Comparison of ENCODE assay signal across 10 cellular contexts in the genomic region with DNA sequence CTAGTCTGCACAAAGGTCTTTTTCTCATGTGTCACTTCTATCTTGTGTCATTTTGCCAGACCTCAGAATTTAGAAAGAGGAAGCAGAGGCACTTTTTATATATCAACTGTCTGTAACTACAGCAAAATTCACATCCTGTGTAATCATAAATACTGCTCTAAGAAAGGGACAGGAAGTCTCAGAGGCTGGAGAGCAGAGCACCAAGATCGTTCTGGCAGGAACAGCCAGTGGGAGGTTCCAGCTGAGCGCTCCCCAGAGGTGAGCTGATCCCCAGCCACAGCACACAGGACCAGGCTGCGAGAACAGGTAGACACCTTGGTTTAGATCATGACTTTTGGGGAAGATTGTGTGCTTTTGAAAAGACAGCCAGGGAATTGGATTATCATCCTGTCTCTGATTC. TPM values are rescaled to one million over a fixed set of nuclear protein-coding genes. Genes with fewer than 3 reads are reported as not detected.
DNase-seq lines count a peak whose midpoint lies in the region; ATAC-seq and TF ChIP-seq lines count a peak whose summit lies in the region.
"Had no signal": no experiment of that assay in that cellular context is flagged by ENCODE, and none has a peak within 500 bp of the region (broad histone marks: within the 10 kb centered on the region; RNA-seq: fewer than 3 reads in every experiment).

A gene with protein sequence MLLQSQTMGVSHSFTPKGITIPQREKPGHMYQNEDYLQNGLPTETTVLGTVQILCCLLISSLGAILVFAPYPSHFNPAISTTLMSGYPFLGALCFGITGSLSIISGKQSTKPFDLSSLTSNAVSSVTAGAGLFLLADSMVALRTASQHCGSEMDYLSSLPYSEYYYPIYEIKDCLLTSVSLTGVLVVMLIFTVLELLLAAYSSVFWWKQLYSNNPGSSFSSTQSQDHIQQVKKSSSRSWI (plus strand): TSS at position 174 of the 400 bp plus-strand sequence. CDS start 4,610 bp downstream, outside the sequence.

- H3K27ac Mint-ChIP-seq in endodermal cell, result no peak within 1 kb of the TSS

- no peaks in the 10 kb centered on the region for H3K9me3 Mint-ChIP-seq in endodermal cell

- peak within 1 kb of the TSS; percentile 27; the same call in 1 of the 2 replicates for H2AFZ ChIP-seq in OCI-LY7 (ENCODE audit: low read length)

- H3K27me3 ChIP-seq in endodermal cell (ENCODE audit: control insufficient read depth, insufficient read depth, low read length, poor library complexity, severe bottlenecking), result no peaks in the 10 kb centered on the region
- H3K27me3 ChIP-seq: cardiac muscle cell had no signal

- intact Hi-C loops in OCI-LY7 (cut with micrococcal nuclease; ENCODE audit: unreplicated experiment), result loop anchor here (1.0 kb wide), 1 partner anchor 77 kb away; a partner anchor contains a TSS

- no peak within 1 kb of the TSS for H3K4me3 Mint-ChIP-seq in endodermal cell

- ATAC-seq in GM18520 (IDR thresholded peaks at IDR 0.05; ENCODE audit: unreplicated experiment) (peak; percentile 66), HG02798 (IDR thresholded peaks at IDR 0.05; ENCODE audit: poor library complexity, unreplicated experiment) (peak; percentile 78)

- no peak within 1 kb of the TSS for H3K9ac ChIP-seq in endodermal cell (ENCODE audit: extremely low read depth, low read length, poor library complexity, severe bottlenecking)

- no peak for TF ChIP-seq CTCF in OCI-LY7 (conservative IDR thresholded peaks at IDR 0.05; ENCODE audit: low read length)
- TF ChIP-seq CTCF in endodermal cell (conservative IDR thresholded peaks at IDR 0.05), result no peak

- H4K20me1 ChIP-seq in OCI-LY7 (ENCODE audit: insufficient read depth, low read length), result no peaks in the 10 kb centered on the region

- H3K4me1 ChIP-seq in OCI-LY7 (ENCODE audit: insufficient read depth, low read length, poor library complexity, severe bottlenecking) (peaks cover 34% of the 10 kb centered on the region), endodermal cell (ENCODE audit: control insufficient read depth, insufficient read depth, low read length) (no peaks in the 10 kb centered on the region)

- H3K27me3 Mint-ChIP-seq in endodermal cell (ENCODE audit: insufficient read depth), result no peaks in the 10 kb centered on the region

- H3K4me3 ChIP-seq in OCI-LY7 (ENCODE audit: low read depth, low read length, poor library complexity, severe bottlenecking) (peak within 1 kb of the TSS; percentile 52), endodermal cell (ENCODE audit: low read length) (no peak within 1 kb of the TSS)
- H3K4me3 ChIP-seq: cardiac muscle cell had no signal

- H3K36me3 ChIP-seq in OCI-LY7 (ENCODE audit: insufficient read depth, low read length), result no peaks in the 10 kb centered on the region
- H3K36me3 ChIP-seq in endodermal cell (ENCODE audit: control insufficient read depth, insufficient read depth, low read length), result no peaks in the 10 kb centered on the region
- H3K36me3 ChIP-seq: cardiac muscle cell had no signal

- no peaks in the 10 kb centered on the region for H3K79me2 ChIP-seq in OCI-LY7 (ENCODE audit: insufficient read depth, low read depth, low read length)

- POLR2A ChIA-PET in OCI-LY7 (lab: Charles Lee), result interaction anchor here (0.6 to 2.1 kb wide), 12 partner anchors 10 to 426 kb away, joined by 3 to 15 read pairs (median 5); a partner anchor contains a TSS

- peak; percentile 89 for DNase-seq in OCI-LY7 (ENCODE audit: low spot score)
- peak; percentile 75 for DNase-seq in medulla oblongata (ENCODE audit: extremely low spot score)
- no peak for DNase-seq in endodermal cell
- DNase-seq in EL, result no peak
- DNase-seq in activated effector memory CD4-positive, alpha-beta T cell treated with anti-CD3 and anti-CD28 coated beads, Interleukin-2, amount 50 U/mL, for 16 hours, result no peak
- DNase-seq in NCI-H1105 treated with DMSO at 0.1 percent for 48 hours (lab: John Stamatoyannopoulos, UW), result no peak

- H3K9me3 ChIP-seq in OCI-LY7 (ENCODE audit: low read length), result no peaks in the 10 kb centered on the region
- H3K9me3 ChIP-seq in endodermal cell (ENCODE audit: control insufficient read depth, low read length), result no peaks in the 10 kb centered on the region

- H3K27ac ChIP-seq in OCI-LY7 (ENCODE audit: low read depth, low read length, poor library complexity, severe bottlenecking), result peak within 1 kb of the TSS; percentile 77
- no peak within 1 kb of the TSS for H3K27ac ChIP-seq in endodermal cell (ENCODE audit: low read depth, low read length)
- H3K27ac ChIP-seq: cardiac muscle cell had no signal

- no TSS peak for BruUV-seq in OCI-LY7 (replicated peaks; lab: Mats Ljungman, UMichigan)

- H3K4me2 ChIP-seq in OCI-LY7 (ENCODE audit: low read length), result peak within 1 kb of the TSS; percentile 83

- no peaks in the 10 kb centered on the region for H3K4me1 Mint-ChIP-seq in endodermal cell

- H3K9me2 ChIP-seq in OCI-LY7 (ENCODE audit: insufficient read depth, low read length), result no peaks in the 10 kb centered on the region

- 86 to 92% methylated on average over 2 to 3 of the region's 3 CpGs for whole genome bisulfite sequencing in endodermal cell (ENCODE audit: insufficient coverage in 1 of 2, insufficient read length in 1 of 2), 2 experiments

- CTCF ChIA-PET in OCI-LY7 (lab: Charles Lee; ENCODE audit: unreplicated experiment), result interaction anchor here (1.2 kb wide), 1 partner anchor 105 kb away, joined by 3 read pairs; no protein-coding TSS in a partner anchor

- H3K36me3 Mint-ChIP-seq in endodermal cell (ENCODE audit: low read depth), result no peaks in the 10 kb centered on the region

RNA-seq across cellular contexts. Expression of the gene that starts here (rescaled TPM):
- 0.26 and 0.54 TPM in 2 replicates for total RNA-seq in OCI-LY7 (2014; rRNA removed; shearing (Covaris generic))
- 1.1 and 2.4 TPM in 2 replicates for total RNA-seq in OCI-LY7 (2022)
- not detected for total RNA-seq in endodermal cell
- not detected for polyA plus RNA-seq in endodermal cell (2013, experiment 1 of 2)
- not detected for polyA plus RNA-seq in endodermal cell (2013, experiment 2 of 2)
- total RNA-seq: cardiac muscle cell, HT1080 had no signal
- polyA plus RNA-seq: cardiac muscle cell had no signal

Comparison
In these comparisons a context has a peak if more than half of its experiments do, and no peak if none do; other contexts are left out.
1. DNase-seq: peak in OCI-LY7 (single experiment) and medulla oblongata (single experiment); none in endodermal cell (single experiment), EL (single experiment), activated effector memory CD4-positive, alpha-beta T cell treated with anti-CD3 and anti-CD28 coated beads, Interleukin-2, amount 50 U/mL, for 16 hours (single experiment) and NCI-H1105 treated with DMSO at 0.1 percent for 48 hours (single experiment).